1 cellular context compared by ENCODE assay signal in genomic region chr3:141486416-141486734, GRCh38.
TF ChIP-seq lines count a peak whose summit lies in the region.

No MANE protein-coding gene starts in this region.

TF ChIP-seq in SK-N-SH treated with all-trans-retinoic acid at 6 μM for 48 hours, 23 proteins besides CTCF, POLR2A, EP300 and RAD21 (continued from another document):
- TF ChIP-seq TSHZ2 (CRISPR knock-in tag; IDR thresholded peaks at IDR 0.05) (no peak), OSR1 (CRISPR knock-in tag; IDR thresholded peaks at IDR 0.05) (no peak)
